Comparison of ENCODE assay signal across 13 cellular contexts in the genomic region with DNA sequence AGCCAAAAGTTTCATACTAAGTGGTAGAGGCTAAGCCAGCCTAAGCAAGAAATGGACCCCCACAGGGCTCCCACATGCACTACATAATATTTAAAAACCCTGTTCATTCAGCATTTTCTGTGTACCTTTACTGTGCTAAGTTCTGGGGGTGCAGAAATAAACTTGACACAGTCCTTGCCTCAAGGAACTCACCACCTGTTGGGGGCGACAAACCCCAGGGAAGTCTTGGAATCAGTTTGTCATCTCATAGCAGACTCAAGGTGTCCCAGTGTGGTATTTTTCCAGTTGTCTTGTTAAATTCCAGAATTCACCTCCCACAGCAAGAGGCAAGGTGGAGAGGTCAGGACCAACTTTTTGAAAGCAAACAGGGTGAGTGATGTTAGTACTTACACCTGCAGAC.
"Had no signal": no experiment of that assay in that cellular context is flagged by ENCODE, and none has a peak within 500 bp of the region (broad histone marks: within the 10 kb centered on the region; RNA-seq: fewer than 3 reads in every experiment).

No MANE protein-coding gene starts in this region.

- H3K36me3 ChIP-seq: adrenal gland, transverse colon had no signal

- H3K27me3 ChIP-seq: adrenal gland, transverse colon, vagina had no signal

- H3K4me3 ChIP-seq: adrenal gland, left ventricle myocardium inferior, transverse colon, vagina had no signal

- DNase-seq: activated CD8-positive, alpha-beta memory T cell treated with anti-CD3 and anti-CD28 coated beads, Interleukin-2, amount 10 ng/mL, durations not matched to agents 7 days and 5 days; activated effector memory CD4-positive, alpha-beta T cell treated with anti-CD3 and anti-CD28 coated beads, Interleukin-2, amount 50 U/mL, for 16 hours; activated T-cell treated with anti-CD3 and anti-CD28 coated beads, Interleukin-2, amount 50 U/mL, for 4 hours; adrenal gland; kidney; left ventricle myocardium inferior; mesenchymal stem cell; occipital lobe; stimulated activated naive B cell treated with anti-CD40 and anti-IgM and Interleukin-4, amounts not matched to agents 10 μg/mL and 1 μg/mL and 100 μg/mL, for 72 hours; substantia nigra; transverse colon had no signal

- ATAC-seq: activated CD8-positive, alpha-beta memory T cell treated with anti-CD3 and anti-CD28 coated beads, Interleukin-2, amount 10 ng/mL, durations not matched to agents 7 days and 5 days; activated T-cell treated with anti-CD3 and anti-CD28 coated beads, Interleukin-2, amount 50 U/mL, for 4 hours; natural killer cell treated with Interleukin-12 subunit alpha and Interleukin-12 subunit beta and Interleukin-15 and Interleukin-18, amount 100 ng/mL, for 72 hours; stimulated activated naive B cell treated with anti-CD40 and anti-IgM and Interleukin-4, amounts not matched to agents 10 μg/mL and 1 μg/mL and 100 μg/mL, for 72 hours had no signal

- H3K9me3 ChIP-seq: adrenal gland, left ventricle myocardium inferior, transverse colon, vagina had no signal

- H3K4me1 ChIP-seq: adrenal gland, transverse colon, vagina had no signal

- H3K27ac ChIP-seq: adrenal gland, left ventricle myocardium inferior, transverse colon, vagina had no signal
